ENCODE assay signal across 10 cellular contexts in genomic region chr7:92632791-92633190, GRCh38. TPM values are rescaled to one million over a fixed set of nuclear protein-coding genes. Genes with fewer than 3 reads are reported as not detected.
DNase-seq lines count a peak whose midpoint lies in the region; ATAC-seq and TF ChIP-seq lines count a peak whose summit lies in the region.
"Had no signal": no experiment of that assay in that cellular context is flagged by ENCODE, and none has a peak within 500 bp of the region (broad histone marks: within the 10 kb centered on the region; RNA-seq: fewer than 3 reads in every experiment).

No MANE protein-coding gene starts in this region.

- H3K4me1 ChIP-seq in esophagus muscularis mucosa, result peaks cover 41 to 48% (median 45%) of the 10 kb centered on the region in 4 donors
- H3K4me1 ChIP-seq: testis had no signal

- no peak for ATAC-seq in activated CD4-positive, alpha-beta T cell treated with anti-CD3 and anti-CD28 coated beads for 36 hours
- ATAC-seq in activated B cell treated with CpG ODN at 0.5 μM for 24 hours (ENCODE audit: low read depth), result no peak
- no peak for ATAC-seq in stimulated activated effector memory CD8-positive, alpha-beta T cell treated with anti-CD3 and anti-CD28 coated beads, Interleukin-12 subunit alpha, Interleukin-12 subunit beta, amount 100 ng/mL, for 72 hours
- ATAC-seq in HG02678 (IDR thresholded peaks at IDR 0.05; ENCODE audit: unreplicated experiment), result no peak

- 91% methylated on average over 1 of the region's 1 CpG for WGBS in esophagus muscularis mucosa

- peaks cover 5% of the 10 kb centered on the region for H3K9me3 Mint-ChIP-seq in activated CD4-positive, alpha-beta T cell treated with anti-CD3 and anti-CD28 coated beads for 36 hours (ENCODE audit: low read depth)
- H3K9me3 Mint-ChIP-seq in activated B cell treated with CpG ODN at 0.5 μM for 24 hours, result peaks cover 7% of the 10 kb centered on the region
- H3K9me3 Mint-ChIP-seq in stimulated activated effector memory CD8-positive, alpha-beta T cell treated with anti-CD3 and anti-CD28 coated beads, Interleukin-12 subunit alpha, Interleukin-12 subunit beta, amount 100 ng/mL, for 72 hours, result peaks cover 6% of the 10 kb centered on the region

- POLR2A ChIA-PET in activated CD4-positive, alpha-beta T cell treated with anti-CD3 and anti-CD28 coated beads for 36 hours (lab: Charles Lee), result interaction anchor here (0.6 to 2.0 kb wide), 11 partner anchors 9 to 241 kb away, joined by 3 to 14 read pairs (median 4); partner anchors contain the start of gene CDK6
- POLR2A ChIA-PET in activated B cell treated with CpG ODN at 0.5 μM for 24 hours (lab: Charles Lee), result interaction anchor here (0.7 to 4.2 kb wide), 7 partner anchors 12 to 600 kb away, joined by 3 to 24 read pairs (median 6); partner anchors contain the start of genes ANKIB1, KRIT1 and VPS50

- H3K27ac ChIP-seq in esophagus muscularis mucosa (replicated peaks in 1 of 4), result peak overlapping the region; percentile 62 to 79 (median 68)
- H3K27ac ChIP-seq: testis had no signal

- no peaks in the 10 kb centered on the region for H3K9me3 ChIP-seq in esophagus muscularis mucosa
- H3K9me3 ChIP-seq: testis had no signal

- intact Hi-C loops in activated CD4-positive, alpha-beta T cell treated with anti-CD3 and anti-CD28 coated beads for 36 hours (cut with DNase I, micrococcal nuclease), result loop anchor here (1.0 to 5.0 kb wide), 8 partner anchors 7 to 485 kb away; partner anchors contain the start of gene SAMD9 (in 2 of the 2)
- intact Hi-C loops in activated B cell treated with CpG ODN at 0.5 μM for 24 hours (cut with micrococcal nuclease) (loop anchor here (1.0 to 5.0 kb wide), 3 partner anchors 10 to 515 kb away; partner anchors contain the start of gene SAMD9L), esophagus muscularis mucosa (cut with DNase I) (loop anchor here (5.0 kb wide), 1 partner anchor 65 kb away; no protein-coding TSS in a partner anchor)

- DNase-seq in activated CD4-positive, alpha-beta T cell treated with anti-CD3 and anti-CD28 coated beads for 36 hours, result no peak
- no peak for DNase-seq in activated CD4-positive, alpha-beta T cell treated with anti-CD3 and anti-CD28 coated beads, Interleukin-2, amount 50 U/mL, for 1 hour
- no peak for DNase-seq in activated B cell treated with CpG ODN at 0.5 μM for 24 hours
- no peak for DNase-seq in esophagus muscularis mucosa (ENCODE audit: extremely low spot score)
- no peak for DNase-seq in stimulated activated effector memory CD8-positive, alpha-beta T cell treated with anti-CD3 and anti-CD28 coated beads, Interleukin-12 subunit alpha, Interleukin-12 subunit beta, amount 100 ng/mL, for 72 hours (ENCODE audit: low spot score in 2 of 2)
- no peak for DNase-seq in GM03348 (ENCODE audit: low spot score)
- no peak for DNase-seq in activated gamma-delta T cell (lab: John Stamatoyannopoulos, UW)
- DNase-seq: testis had no signal

- H3K36me3 ChIP-seq in esophagus muscularis mucosa, result no peaks in the 10 kb centered on the region

- peak overlapping the region; percentile 48 for H3K4me3 Mint-ChIP-seq in activated CD4-positive, alpha-beta T cell treated with anti-CD3 and anti-CD28 coated beads for 36 hours
- H3K4me3 Mint-ChIP-seq in activated B cell treated with CpG ODN at 0.5 μM for 24 hours, result no peak overlapping the region
- H3K4me3 Mint-ChIP-seq in stimulated activated effector memory CD8-positive, alpha-beta T cell treated with anti-CD3 and anti-CD28 coated beads, Interleukin-12 subunit alpha, Interleukin-12 subunit beta, amount 100 ng/mL, for 72 hours, result peak overlapping the region; percentile 55

- H3K27ac Mint-ChIP-seq in activated CD4-positive, alpha-beta T cell treated with anti-CD3 and anti-CD28 coated beads for 36 hours, result peak overlapping the region; percentile 89
- peak overlapping the region; percentile 70 for H3K27ac Mint-ChIP-seq in activated B cell treated with CpG ODN at 0.5 μM for 24 hours
- H3K27ac Mint-ChIP-seq in stimulated activated effector memory CD8-positive, alpha-beta T cell treated with anti-CD3 and anti-CD28 coated beads, Interleukin-12 subunit alpha, Interleukin-12 subunit beta, amount 100 ng/mL, for 72 hours, result peak overlapping the region; percentile 92

- no peaks in the 10 kb centered on the region for H3K27me3 Mint-ChIP-seq in activated CD4-positive, alpha-beta T cell treated with anti-CD3 and anti-CD28 coated beads for 36 hours
- H3K27me3 Mint-ChIP-seq in activated B cell treated with CpG ODN at 0.5 μM for 24 hours, result no peaks in the 10 kb centered on the region

- H3K4me3 ChIP-seq in esophagus muscularis mucosa, result no peak overlapping the region
- H3K4me3 ChIP-seq: lung, testis had no signal

- no peak for TF ChIP-seq POLR2A in esophagus muscularis mucosa (IDR thresholded peaks at IDR 0.05; ENCODE audit: low read depth)

- peaks cover 84% of the 10 kb centered on the region for H3K4me1 Mint-ChIP-seq in activated CD4-positive, alpha-beta T cell treated with anti-CD3 and anti-CD28 coated beads for 36 hours
- H3K4me1 Mint-ChIP-seq in activated B cell treated with CpG ODN at 0.5 μM for 24 hours, result peaks cover 46% of the 10 kb centered on the region
- H3K4me1 Mint-ChIP-seq in stimulated activated effector memory CD8-positive, alpha-beta T cell treated with anti-CD3 and anti-CD28 coated beads, Interleukin-12 subunit alpha, Interleukin-12 subunit beta, amount 100 ng/mL, for 72 hours, result peaks cover 74% of the 10 kb centered on the region

- no peaks in the 10 kb centered on the region for H3K27me3 ChIP-seq in esophagus muscularis mucosa
- H3K27me3 ChIP-seq: testis had no signal

- peaks cover 32% of the 10 kb centered on the region for H3K36me3 Mint-ChIP-seq in activated CD4-positive, alpha-beta T cell treated with anti-CD3 and anti-CD28 coated beads for 36 hours (ENCODE audit: low read depth)
- peaks cover 9% of the 10 kb centered on the region for H3K36me3 Mint-ChIP-seq in activated B cell treated with CpG ODN at 0.5 μM for 24 hours (ENCODE audit: low read depth)
- H3K36me3 Mint-ChIP-seq in stimulated activated effector memory CD8-positive, alpha-beta T cell treated with anti-CD3 and anti-CD28 coated beads, Interleukin-12 subunit alpha, Interleukin-12 subunit beta, amount 100 ng/mL, for 72 hours, result peaks cover 93% of the 10 kb centered on the region

- TF ChIP-seq CTCF in activated B cell treated with CpG ODN at 0.5 μM for 24 hours (IDR thresholded peaks at IDR 0.05) (no peak), esophagus muscularis mucosa (IDR thresholded peaks at IDR 0.05) (no peak)

- CTCF ChIA-PET in activated CD4-positive, alpha-beta T cell treated with anti-CD3 and anti-CD28 coated beads for 36 hours (lab: Charles Lee), result interaction anchor here (1.2 to 5.6 kb wide), 7 partner anchors 11 to 200 kb away, joined by 3 to 55 read pairs (median 12); no protein-coding TSS in a partner anchor
- CTCF ChIA-PET in activated B cell treated with CpG ODN at 0.5 μM for 24 hours (lab: Charles Lee), result interaction anchor here (0.6 to 1.7 kb wide), 2 partner anchors 34 to 200 kb away, joined by 3 to 8 read pairs; no protein-coding TSS in a partner anchor

- no peak for TF ChIP-seq EP300 in esophagus muscularis mucosa (IDR thresholded peaks at IDR 0.05)

RNA-seq across cellular contexts. Expression of gene FAM133B, which starts 42.6 kb away (rescaled TPM):
- total RNA-seq in activated CD4-positive, alpha-beta T cell treated with anti-CD3 and anti-CD28 coated beads for 36 hours, result 10 to 100 TPM; 26.1 to 27.6 TPM
- total RNA-seq in activated B cell treated with CpG ODN at 0.5 μM for 24 hours (41.9 and 48.2 TPM in 2 replicates), esophagus muscularis mucosa (10 to 100 TPM; 15.7 to 22.0 (median 19.2) TPM)
